ENCODE assay signal across 16 cellular contexts in the genomic region with DNA sequence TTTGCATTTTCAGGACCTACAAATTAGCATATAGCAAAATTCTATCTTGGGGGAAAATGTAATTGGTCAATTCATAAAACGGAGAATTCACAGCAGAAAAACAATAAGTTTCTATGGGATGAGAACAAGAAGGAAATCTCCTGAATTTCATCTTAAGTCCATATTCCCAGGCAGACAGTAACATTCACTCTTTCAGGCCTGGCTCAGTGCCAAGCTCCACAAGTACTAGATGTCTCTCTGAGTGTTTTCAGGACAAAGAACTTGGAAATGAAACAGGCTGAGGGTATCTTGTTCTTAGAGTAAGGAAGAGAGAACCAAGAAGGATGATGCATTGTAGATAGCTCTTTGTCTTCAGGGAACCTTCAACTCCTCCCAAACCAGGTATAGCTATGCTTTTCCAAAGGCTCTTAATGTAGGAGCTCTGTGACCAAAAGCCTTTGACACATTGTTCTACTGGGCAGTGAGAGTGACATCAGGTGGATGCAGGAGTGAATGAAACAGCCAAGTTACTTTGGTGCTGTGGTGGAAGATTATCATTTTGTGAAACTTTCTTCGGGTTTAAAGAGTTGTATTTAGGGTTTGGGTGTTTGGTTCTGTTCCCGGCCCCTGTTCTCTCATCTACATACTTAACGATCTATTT.
DNase-seq lines count a peak whose midpoint lies in the region; ATAC-seq and TF ChIP-seq lines count a peak whose summit lies in the region.
"Had no signal": no experiment of that assay in that cellular context is flagged by ENCODE, and none has a peak within 500 bp of the region (broad histone marks: within the 10 kb centered on the region; RNA-seq: fewer than 3 reads in every experiment).

No MANE protein-coding gene starts in this region.

- ATAC-seq in HG03135 (IDR thresholded peaks at IDR 0.05; ENCODE audit: unreplicated experiment): no peak
- ATAC-seq: activated CD4-positive, alpha-beta T cell treated with anti-CD3 and anti-CD28 coated beads for 36 hours; stimulated activated memory B cell treated with anti-CD40 and anti-IgM and Interleukin-4, amounts not matched to agents 10 μg/mL and 1 μg/mL and 100 μg/mL, for 72 hours had no signal

- peaks cover 0 to 18% (median 8%) of the 10 kb centered on the region in 4 donors for H3K4me1 ChIP-seq in stomach

- TF ChIP-seq POLR2A in stomach (IDR thresholded peaks at IDR 0.05): no peak

- TF ChIP-seq CTCF in fibroblast of mammary gland (conservative IDR thresholded peaks at IDR 0.05; ENCODE audit: control insufficient read depth, insufficient read depth, low read depth, low read length) (no peak), stomach (IDR thresholded peaks at IDR 0.05) (no peak)

- no peak overlapping the region for H3K27ac ChIP-seq in stomach

- intact Hi-C loops in stomach (cut with DNase I; ENCODE audit: low total_unique reads): no loop called here

- no peaks in the 10 kb centered on the region for H3K36me3 ChIP-seq in stomach

- H3K4me3 ChIP-seq in fibroblast of mammary gland (ENCODE audit: control insufficient read depth, low read depth, low read length) (no peak overlapping the region), stomach (no peak overlapping the region)

- WGBS in stomach, 5 donors: 82 to 87% (median 82%) methylated on average over 4 of the region's 4 CpGs

- DNase-seq in SIG-M5 treated with dmso at 0.1 percent for 504 hours (lab: John Stamatoyannopoulos, UW; ENCODE audit: unreplicated experiment): peak; percentile 26
- no peak for DNase-seq in SIG-M5 (lab: John Stamatoyannopoulos, UW)
- peak; percentile 50 for DNase-seq in NCI-H345 (lab: John Stamatoyannopoulos, UW)
- peak; percentile 3 for DNase-seq in fibroblast of mammary gland (ENCODE audit: low read depth)
- DNase-seq in stomach: peak; percentile 31
- no peak for DNase-seq in iPS-NIHi7 (ENCODE audit: extremely low spot score)
- no peak for DNase-seq in effector CD8-positive, alpha-beta T cell (lab: John Stamatoyannopoulos, UW)
- DNase-seq: activated CD4-positive, alpha-beta T cell treated with anti-CD3 and anti-CD28 coated beads for 36 hours; activated naive CD8-positive, alpha-beta T cell treated with anti-CD3 and anti-CD28 coated beads for 36 hours; activated T-cell treated with anti-CD3 and anti-CD28 coated beads for 4 hours; caudate nucleus; foreskin melanocyte; MM.1S; T-helper 2 cell had no signal

- TF ChIP-seq EP300 in stomach (IDR thresholded peaks at IDR 0.05): no peak

- H3K27me3 ChIP-seq in stomach: no peaks in the 10 kb centered on the region

- H3K9me3 ChIP-seq in stomach: peaks cover 0 to 6% (median 0%) of the 10 kb centered on the region in 4 donors

Comparison
In these comparisons a context has a peak if more than half of its experiments do, and no peak if none do; other contexts are left out.
1. DNase-seq: peak in SIG-M5 treated with dmso at 0.1 percent for 504 hours (single experiment), NCI-H345 (single experiment), fibroblast of mammary gland (single experiment) and stomach (single experiment); none in SIG-M5 (single experiment), iPS-NIHi7 (single experiment) and effector CD8-positive, alpha-beta T cell (single experiment).